Comparison of ENCODE assay signal across 8 cellular contexts in the genomic region with DNA sequence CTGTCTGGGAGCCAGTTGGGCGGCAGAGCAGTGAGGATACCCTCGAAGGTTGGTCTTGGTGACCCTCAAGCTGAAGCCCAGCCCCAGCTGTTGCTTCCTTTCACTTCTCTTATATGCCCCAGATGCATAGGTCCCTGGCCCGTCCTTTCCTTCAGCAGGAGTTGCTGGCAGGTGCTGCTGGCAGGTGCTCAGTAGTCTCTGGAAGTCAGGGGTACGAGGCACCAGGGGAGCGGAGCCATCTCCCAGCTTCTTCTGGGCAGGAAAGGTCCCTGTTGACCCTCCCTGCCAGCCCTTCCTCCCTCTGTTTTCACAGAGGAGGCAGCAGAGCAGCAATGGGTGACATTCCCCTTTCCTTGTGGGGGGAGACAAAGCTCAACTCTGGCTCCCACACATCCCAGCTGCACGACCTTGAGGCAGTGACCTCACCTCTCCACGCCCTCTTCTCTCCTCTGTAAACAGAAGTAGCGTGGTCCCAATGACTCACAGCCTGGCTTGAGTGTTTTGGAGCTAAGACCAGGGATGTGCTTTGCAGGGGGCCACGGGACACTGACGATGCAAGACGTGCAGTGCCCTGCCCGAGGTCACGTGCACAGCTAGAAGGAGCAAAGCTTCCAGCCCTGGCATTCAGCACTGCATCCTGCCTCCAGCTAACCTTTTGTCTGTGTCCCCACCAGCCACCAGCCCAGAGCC. TPM values are rescaled to one million over a fixed set of nuclear protein-coding genes. Genes with fewer than 3 reads are reported as not detected.
DNase-seq lines count a peak whose midpoint lies in the region; ATAC-seq, FAIRE-seq and TF ChIP-seq lines count a peak whose summit lies in the region.

No MANE protein-coding gene starts in this region.

- POLR2A ChIA-PET in CD8-positive, alpha-beta T cell (lab: Charles Lee), result no interaction called here

- no peaks in the 10 kb centered on the region for H3K9me3 ChIP-seq in GM23248 (ENCODE audit: low read depth)
- H3K9me3 ChIP-seq in adipocyte (ENCODE audit: control insufficient read depth, low read length), result no peaks in the 10 kb centered on the region
- no peaks in the 10 kb centered on the region for H3K9me3 ChIP-seq in small intestine (ENCODE audit: control insufficient read depth, low read depth)
- H3K9me3 ChIP-seq in CD8-positive, alpha-beta T cell (ENCODE audit: low read length), result no peaks in the 10 kb centered on the region

- H3K27ac ChIP-seq in GM23248, result peak overlapping the region; percentile 98
- H3K27ac ChIP-seq in small intestine (ENCODE audit: low read depth in 1 of 2, low read length in 1 of 2), result peak overlapping the region; percentile 28 to 98
- H3K27ac ChIP-seq in CD8-positive, alpha-beta T cell (ENCODE audit: low read depth, low read length), result no peak overlapping the region

- H3K4me2 ChIP-seq in GM23248 (ENCODE audit: unreplicated experiment), result peak overlapping the region; percentile 79

- H3K4me1 Mint-ChIP-seq in CD8-positive, alpha-beta T cell (ENCODE audit: low read depth), result no peaks in the 10 kb centered on the region

- H3K4me3 Mint-ChIP-seq in CD8-positive, alpha-beta T cell, result no peak overlapping the region

- peaks cover 11% of the 10 kb centered on the region; the same call in 1 of the 2 replicates for H3F3A ChIP-seq in GM23248 (ENCODE audit: insufficient read depth)

- ATAC-seq in left cardiac atrium (peak; percentile 23 to 70), HG03039 (IDR thresholded peaks at IDR 0.05; ENCODE audit: unreplicated experiment) (no peak), HG02588 (IDR thresholded peaks at IDR 0.05; ENCODE audit: unreplicated experiment) (no peak)
- no peak for ATAC-seq in CD8-positive, alpha-beta T cell

- H2AFZ ChIP-seq in GM23248, result no peak overlapping the region

- no peaks in the 10 kb centered on the region for H3K27me3 Mint-ChIP-seq in CD8-positive, alpha-beta T cell (ENCODE audit: low read depth)

- peak; percentile 96 for DNase-seq in GM23248
- DNase-seq in adipocyte (ENCODE audit: low read depth), result peak; percentile 69
- peak; percentile 70 for DNase-seq in left cardiac atrium
- peak; percentile 68 for DNase-seq in small intestine
- DNase-seq in CD8-positive, alpha-beta T cell, result no peak
- no peak for DNase-seq in midbrain (lab: John Stamatoyannopoulos, UW)

- CTCF ChIA-PET in CD8-positive, alpha-beta T cell (lab: Charles Lee), result interaction anchor here (1.1 to 6.9 kb wide), 4 partner anchors 10 to 249 kb away, joined by 3 to 24 read pairs (median 5); no protein-coding TSS in a partner anchor

- H4K20me1 ChIP-seq in GM23248 (ENCODE audit: insufficient read depth), result no peaks in the 10 kb centered on the region

- H3K36me3 ChIP-seq in GM23248 (ENCODE audit: low read depth) (peaks cover 6% of the 10 kb centered on the region; the same call in 1 of the 2 replicates), adipocyte (ENCODE audit: control insufficient read depth, insufficient read depth, low read length, severe bottlenecking) (peaks cover 27% of the 10 kb centered on the region), small intestine (ENCODE audit: control insufficient read depth in 2 of 2, insufficient read depth in 2 of 2, low read length in 2 of 2) (peaks cover 0 to 21% of the 10 kb centered on the region in 2 donors)
- H3K36me3 ChIP-seq in CD8-positive, alpha-beta T cell (ENCODE audit: insufficient read depth, low read length), result peaks cover 18% of the 10 kb centered on the region

- peak overlapping the region; percentile 46 for H3K4me3 ChIP-seq in GM23248
- H3K4me3 ChIP-seq in adipocyte (ENCODE audit: low read length), result peak overlapping the region; percentile 12
- H3K4me3 ChIP-seq in small intestine (ENCODE audit: low read depth in 1 of 2, low read length in 2 of 2), result no peak overlapping the region
- no peak overlapping the region for H3K4me3 ChIP-seq in CD8-positive, alpha-beta T cell (ENCODE audit: low read depth, low read length)

- H3K79me2 ChIP-seq in GM23248 (ENCODE audit: insufficient read depth), result no peaks in the 10 kb centered on the region

- no peak overlapping the region for H3K27ac Mint-ChIP-seq in CD8-positive, alpha-beta T cell

- no peaks in the 10 kb centered on the region for H3K9me2 ChIP-seq in GM23248 (ENCODE audit: insufficient read depth)

- no peaks in the 10 kb centered on the region for H3K27me3 ChIP-seq in GM23248 (replicated peaks; ENCODE audit: insufficient read depth)
- H3K27me3 ChIP-seq in adipocyte (replicated peaks; ENCODE audit: control insufficient read depth, insufficient read depth, low read length), result no peaks in the 10 kb centered on the region
- H3K27me3 ChIP-seq in small intestine (ENCODE audit: control insufficient read depth in 2 of 2, insufficient read depth in 2 of 2, low read length in 2 of 2), result no peaks in the 10 kb centered on the region
- H3K27me3 ChIP-seq in CD8-positive, alpha-beta T cell (ENCODE audit: insufficient read depth, low read length), result no peaks in the 10 kb centered on the region

- H3K9ac ChIP-seq in GM23248 (peak overlapping the region; percentile 82), adipocyte (ENCODE audit: low read length) (peak overlapping the region; percentile 35)

- peaks cover 18% of the 10 kb centered on the region for H3K4me1 ChIP-seq in GM23248 (ENCODE audit: insufficient read depth)
- H3K4me1 ChIP-seq in adipocyte (ENCODE audit: control insufficient read depth, insufficient read depth, low read length), result peaks cover 19% of the 10 kb centered on the region
- H3K4me1 ChIP-seq in small intestine (ENCODE audit: control insufficient read depth in 2 of 2, insufficient read depth in 1 of 2, low read depth in 1 of 2, low read length in 1 of 2), result peaks cover 2 to 10% of the 10 kb centered on the region in 2 donors
- H3K4me1 ChIP-seq in CD8-positive, alpha-beta T cell (ENCODE audit: insufficient read depth, low read length), result no peaks in the 10 kb centered on the region

- no peaks in the 10 kb centered on the region for H3K9me3 Mint-ChIP-seq in CD8-positive, alpha-beta T cell

- intact Hi-C loops in left cardiac atrium (cut with DNase I), result no loop called here
- intact Hi-C loops in CD8-positive, alpha-beta T cell (cut with DNase I, micrococcal nuclease), result no loop called here

- peaks cover 85% of the 10 kb centered on the region for H3K36me3 Mint-ChIP-seq in CD8-positive, alpha-beta T cell

- TF ChIP-seq CTCF in CD8-positive, alpha-beta T cell (IDR thresholded peaks at IDR 0.05), result no peak

- 32 to 35% methylated on average over 13 of the region's 13 CpGs for WGBS in GM23248 (ENCODE audit: low coverage in 1 of 2, low lambda C conversion rate in 2 of 2, missing lambda C conversion rate in 2 of 2), 2 experiments
- WGBS in small intestine, 3 donors, result 40 to 57% (median 53%) methylated on average over 13 of the region's 13 CpGs

- no peak for FAIRE-seq in small intestine (lab: Jason Lieb, UNC)

- in situ Hi-C loops in GM23248 (cut with MboI), result no loop called here

RNA-seq across cellular contexts. Expression of a gene that starts 49.6 kb away (rescaled TPM):
- total RNA-seq in GM23248 (2014; rRNA removed; shearing (Covaris generic)), result 10.6 and 13.4 TPM in 2 replicates
- polyA plus RNA-seq in GM23248 (2016; fragmentation: Nextera tagmentation; extraction: Ambion mirVana), result 4.6 and 4.7 TPM in 2 replicates
- total RNA-seq in left cardiac atrium, result 100 to 1,000 TPM in 1 of 2 donors, 10 to 100 TPM in 1; 24.4 to 180 TPM
- polyA plus RNA-seq in small intestine, result 10 to 100 TPM in 1 of 3 donors, 1 to 10 TPM in 2; 6.9 to 10.8 (median 8.6) TPM
- 10 to 100 TPM; 25.8 to 30.9 TPM for total RNA-seq in CD8-positive, alpha-beta T cell

Comparison
In these comparisons a context has a peak if more than half of its experiments do, and no peak if none do; other contexts are left out.
1. DNase-seq: peak in GM23248 (single experiment), adipocyte (single experiment), left cardiac atrium (single experiment) and small intestine (single experiment); none in CD8-positive, alpha-beta T cell (0 of 7) and midbrain (single experiment).
2. H3K4me3 ChIP-seq: peak in GM23248 (single experiment) and adipocyte (single experiment); none in small intestine (0 of 2) and CD8-positive, alpha-beta T cell (single experiment).
3. ATAC-seq: peak in left cardiac atrium (2 of 2); none in CD8-positive, alpha-beta T cell (single experiment), HG03039 (single experiment) and HG02588 (single experiment).